In the genomic region with DNA sequence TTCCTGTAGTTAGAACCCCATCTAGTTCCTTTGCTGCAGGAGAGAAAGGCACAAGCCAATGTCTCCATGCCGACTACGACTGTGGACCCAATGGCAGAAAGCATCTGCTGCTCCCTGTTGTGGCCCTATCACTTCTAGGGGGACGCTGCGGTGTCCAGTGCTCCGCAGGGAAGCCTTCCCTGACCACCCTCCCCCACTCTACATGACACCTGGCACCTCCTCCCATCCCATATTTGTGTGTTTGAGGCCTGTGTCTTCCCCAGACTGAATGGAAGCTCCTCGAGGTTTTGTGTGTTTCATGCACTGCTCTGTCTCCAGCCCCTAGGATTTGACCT, we compare ENCODE assay signal across 13 cellular contexts.
"Had no signal": no experiment of that assay in that cellular context is flagged by ENCODE, and none has a peak within 500 bp of the region (broad histone marks: within the 10 kb centered on the region; RNA-seq: fewer than 3 reads in every experiment).

No MANE protein-coding gene starts in this region.

- H3K27me3 Mint-ChIP-seq: activated T-helper 17 cell treated with anti-CD3 and anti-CD28 coated beads, Interleukin-2, amount 50 U/mL, for 72 hours; central memory CD8-positive, alpha-beta T cell; effector memory CD8-positive, alpha-beta T cell; naive thymus-derived CD8-positive, alpha-beta T cell; stimulated activated memory B cell treated with anti-CD40 and anti-IgM and Interleukin-4, amounts not matched to agents 10 μg/mL and 1 μg/mL and 100 μg/mL, for 72 hours had no signal

- H3K27ac Mint-ChIP-seq: activated naive CD4-positive, alpha-beta T cell treated with anti-CD3 and anti-CD28 coated beads for 36 hours; activated T-helper 17 cell treated with anti-CD3 and anti-CD28 coated beads, Interleukin-2, amount 50 U/mL, for 72 hours; effector memory CD8-positive, alpha-beta T cell; stimulated activated memory B cell treated with anti-CD40 and anti-IgM and Interleukin-4, amounts not matched to agents 10 μg/mL and 1 μg/mL and 100 μg/mL, for 72 hours had no signal

- H3K36me3 ChIP-seq: ovary had no signal

- H3K27me3 ChIP-seq: body of pancreas, ovary had no signal

- H3K4me3 Mint-ChIP-seq: activated naive CD4-positive, alpha-beta T cell treated with anti-CD3 and anti-CD28 coated beads for 36 hours; activated T-helper 17 cell treated with anti-CD3 and anti-CD28 coated beads, Interleukin-2, amount 50 U/mL, for 72 hours; central memory CD8-positive, alpha-beta T cell; effector memory CD8-positive, alpha-beta T cell; naive thymus-derived CD8-positive, alpha-beta T cell; stimulated activated memory B cell treated with anti-CD40 and anti-IgM and Interleukin-4, amounts not matched to agents 10 μg/mL and 1 μg/mL and 100 μg/mL, for 72 hours had no signal

- H3K4me3 ChIP-seq: body of pancreas, lung, ovary had no signal

- H3K9me3 Mint-ChIP-seq: activated naive CD4-positive, alpha-beta T cell treated with anti-CD3 and anti-CD28 coated beads for 36 hours; activated T-helper 17 cell treated with anti-CD3 and anti-CD28 coated beads, Interleukin-2, amount 50 U/mL, for 72 hours; central memory CD8-positive, alpha-beta T cell; effector memory CD8-positive, alpha-beta T cell; naive thymus-derived CD8-positive, alpha-beta T cell; stimulated activated memory B cell treated with anti-CD40 and anti-IgM and Interleukin-4, amounts not matched to agents 10 μg/mL and 1 μg/mL and 100 μg/mL, for 72 hours had no signal

- H3K4me1 Mint-ChIP-seq: activated T-helper 17 cell treated with anti-CD3 and anti-CD28 coated beads, Interleukin-2, amount 50 U/mL, for 72 hours had no signal

- H3K9me3 ChIP-seq: body of pancreas, ovary had no signal

- DNase-seq: activated CD4-positive, alpha-beta T cell treated with anti-CD3 and anti-CD28 coated beads, Interleukin-2, amount 50 U/mL, for 4 hours; activated naive CD4-positive, alpha-beta T cell treated with anti-CD3 and anti-CD28 coated beads for 36 hours; effector memory CD8-positive, alpha-beta T cell; erythroblast; naive thymus-derived CD8-positive, alpha-beta T cell; SIG-M5; stimulated activated CD4-positive, alpha-beta T cell treated with anti-CD3 and anti-CD28 coated beads, Interleukin-1b, Interleukin-23, amount 100 ng/mL, for 48 hours had no signal
